Comparison of ENCODE assay signal across 16 cellular contexts in the genomic region with DNA sequence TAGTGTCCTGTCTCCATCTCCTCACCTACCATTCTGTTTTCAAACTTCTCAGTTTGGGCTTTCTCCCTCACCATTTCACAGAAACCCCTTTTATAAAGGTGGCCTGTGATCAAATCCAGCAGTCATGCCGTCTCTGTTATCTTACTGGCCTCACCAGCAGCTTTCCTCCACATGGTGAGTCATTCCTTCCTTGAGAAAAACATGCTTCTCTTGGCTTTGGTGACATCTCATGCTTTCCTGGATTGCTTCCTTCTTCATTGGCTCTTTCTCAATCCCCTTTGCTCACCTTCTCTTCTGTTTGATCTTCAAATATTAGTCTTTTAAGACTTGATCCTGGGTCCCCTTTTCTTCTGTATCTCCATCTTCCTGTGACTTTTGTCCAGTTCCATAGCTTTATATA.
DNase-seq lines count a peak whose midpoint lies in the region; ATAC-seq and TF ChIP-seq lines count a peak whose summit lies in the region.
"Had no signal": no experiment of that assay in that cellular context is flagged by ENCODE, and none has a peak within 500 bp of the region (broad histone marks: within the 10 kb centered on the region; RNA-seq: fewer than 3 reads in every experiment).

No MANE protein-coding gene starts in this region.

- H3K27ac Mint-ChIP-seq in stimulated activated naive B cell treated with anti-CD40 and anti-IgM and Interleukin-4, amounts not matched to agents 10 μg/mL and 1 μg/mL and 100 μg/mL, for 72 hours = no peak overlapping the region

- H3K9me3 Mint-ChIP-seq in stimulated activated naive B cell treated with anti-CD40 and anti-IgM and Interleukin-4, amounts not matched to agents 10 μg/mL and 1 μg/mL and 100 μg/mL, for 72 hours = peaks cover 0 to 4% of the 10 kb centered on the region in 2 donors

- peak; percentile 58 for DNase-seq in AG08395 (ENCODE audit: low spot score)
- peak; percentile 52 for DNase-seq in HCEC 1CT
- peak; percentile 54 for DNase-seq in astrocyte of the cerebellum (ENCODE audit: low read depth)
- DNase-seq in glomerular endothelial cell (ENCODE audit: extremely low read depth, low read depth, low spot score) = peak; percentile 27
- no peak for DNase-seq in activated CD8-positive, alpha-beta memory T cell treated with anti-CD3 and anti-CD28 coated beads, Interleukin-2, amount 50 U/mL, for 48 hours
- DNase-seq in MG63 = no peak
- no peak for DNase-seq in stimulated activated naive B cell treated with anti-CD40 and anti-IgM and Interleukin-4, amounts not matched to agents 10 μg/mL and 1 μg/mL and 100 μg/mL, for 72 hours
- DNase-seq: activated CD4-positive, alpha-beta T cell treated with anti-CD3 and anti-CD28 coated beads, Interleukin-2, amount 50 U/mL, for 4 hours; DMS153; H7; NCI-H1105 treated with DMSO at 0.1 percent for 48 hours; NCI-H510A; posterior cingulate gyrus; RPMI8226 had no signal

- in situ Hi-C loops in astrocyte of the cerebellum (cut with HindIII; ENCODE audit: low sequenced_read_pairs) = no loop called here

- H3K9me3 ChIP-seq in MG63 = no peaks in the 10 kb centered on the region
- H3K9me3 ChIP-seq: esophagus muscularis mucosa had no signal

- H3K4me3 ChIP-seq in astrocyte of the cerebellum (ENCODE audit: low read depth, low read length) (no peak overlapping the region), MG63 (no peak overlapping the region)
- H3K4me3 ChIP-seq: esophagus muscularis mucosa had no signal

- no peaks in the 10 kb centered on the region for H3K4me1 Mint-ChIP-seq in stimulated activated naive B cell treated with anti-CD40 and anti-IgM and Interleukin-4, amounts not matched to agents 10 μg/mL and 1 μg/mL and 100 μg/mL, for 72 hours

- H3K4me3 Mint-ChIP-seq in stimulated activated naive B cell treated with anti-CD40 and anti-IgM and Interleukin-4, amounts not matched to agents 10 μg/mL and 1 μg/mL and 100 μg/mL, for 72 hours = no peak overlapping the region

- TF ChIP-seq CTCF in astrocyte of the cerebellum (IDR thresholded peaks at IDR 0.05; ENCODE audit: low read depth, low read length, missing control alignments) = no peak

- ATAC-seq in GM18909 (IDR thresholded peaks at IDR 0.05; ENCODE audit: poor library complexity, unreplicated experiment) = no peak
- ATAC-seq in stimulated activated naive B cell treated with anti-CD40 and anti-IgM and Interleukin-4, amounts not matched to agents 10 μg/mL and 1 μg/mL and 100 μg/mL, for 72 hours (replicated peaks) = no peak

- no peaks in the 10 kb centered on the region for H3K36me3 Mint-ChIP-seq in stimulated activated naive B cell treated with anti-CD40 and anti-IgM and Interleukin-4, amounts not matched to agents 10 μg/mL and 1 μg/mL and 100 μg/mL, for 72 hours

- H3K27me3 ChIP-seq in MG63 = no peaks in the 10 kb centered on the region

- no peaks in the 10 kb centered on the region for H3K36me3 ChIP-seq in MG63
- H3K36me3 ChIP-seq: esophagus muscularis mucosa had no signal

- H3K27me3 Mint-ChIP-seq in stimulated activated naive B cell treated with anti-CD40 and anti-IgM and Interleukin-4, amounts not matched to agents 10 μg/mL and 1 μg/mL and 100 μg/mL, for 72 hours = peaks cover 0 to 4% of the 10 kb centered on the region in 2 donors

Comparison
In these comparisons a context has a peak if more than half of its experiments do, and no peak if none do; other contexts are left out.
1. DNase-seq: peak in AG08395 (single experiment), HCEC 1CT (single experiment), astrocyte of the cerebellum (single experiment) and glomerular endothelial cell (single experiment); none in activated CD8-positive, alpha-beta memory T cell treated with anti-CD3 and anti-CD28 coated beads, Interleukin-2, amount 50 U/mL, for 48 hours (single experiment), MG63 (single experiment) and stimulated activated naive B cell treated with anti-CD40 and anti-IgM and Interleukin-4, amounts not matched to agents 10 μg/mL and 1 μg/mL and 100 μg/mL, for 72 hours (single experiment).